In genomic region chr4:176043838-176044588, GRCh38 we compare ENCODE assay signal across 21 cellular contexts. TPM values are rescaled to one million over a fixed set of nuclear protein-coding genes. Genes with fewer than 3 reads are reported as not detected.
DNase-seq lines count a peak whose midpoint lies in the region; ATAC-seq and TF ChIP-seq lines count a peak whose summit lies in the region.
"Had no signal": no experiment of that assay in that cellular context is flagged by ENCODE, and none has a peak within 500 bp of the region (broad histone marks: within the 10 kb centered on the region; RNA-seq: fewer than 3 reads in every experiment).

No MANE protein-coding gene starts in this region.

- peak overlapping the region; percentile 21 for H3K23ac ChIP-seq in neuronal stem cell (ENCODE audit: low read depth, low read length, poor library complexity)

- H2AK5ac ChIP-seq in neuronal stem cell (ENCODE audit: low read depth, low read length), result no peak overlapping the region

- H3K36me3 ChIP-seq in left ventricle myocardium inferior (no peaks in the 10 kb centered on the region), neuronal stem cell (replicated peaks in 1 of 2; ENCODE audit: control insufficient read depth in 2 of 2, insufficient read depth in 2 of 2, low read length in 2 of 2) (no peaks in the 10 kb centered on the region), gastrocnemius medialis (no peaks in the 10 kb centered on the region)
- H3K36me3 ChIP-seq: BE2C, SJSA1 had no signal

- H3K9ac ChIP-seq in neuronal stem cell (ENCODE audit: low read depth, low read length, poor library complexity), result no peak overlapping the region
- H3K9ac ChIP-seq: GM23248 had no signal

- peak overlapping the region; percentile 2 for H3K18ac ChIP-seq in neuronal stem cell (ENCODE audit: low read length)

- no peaks in the 10 kb centered on the region for H3K4me1 ChIP-seq in left ventricle myocardium inferior
- peaks cover 0 to 2% of the 10 kb centered on the region in 2 donors for H3K4me1 ChIP-seq in neuronal stem cell (ENCODE audit: control insufficient read depth in 2 of 2, insufficient read depth in 1 of 2, low read depth in 1 of 2, low read length in 2 of 2)
- no peaks in the 10 kb centered on the region for H3K4me1 ChIP-seq in gastrocnemius medialis
- H3K4me1 ChIP-seq: BE2C, Caco-2, SJSA1 had no signal

- no peak overlapping the region for H4K8ac ChIP-seq in neuronal stem cell (ENCODE audit: low read depth, low read length)

- no peak overlapping the region for H3K4me3 ChIP-seq in left ventricle myocardium inferior
- H3K4me3 ChIP-seq in neuronal stem cell (ENCODE audit: low read length in 2 of 2), result no peak overlapping the region
- no peak overlapping the region for H3K4me3 ChIP-seq in gastrocnemius medialis
- H3K4me3 ChIP-seq: GM23248, SJSA1 had no signal

- H4K91ac ChIP-seq in neuronal stem cell (ENCODE audit: low read depth, low read length, poor library complexity), result no peak overlapping the region

- H3K9me3 ChIP-seq in left ventricle myocardium inferior (replicated peaks) (peaks cover 14% of the 10 kb centered on the region), neuronal stem cell (replicated peaks in 1 of 2; ENCODE audit: control insufficient read depth in 2 of 2, insufficient read depth in 1 of 2, low read depth in 1 of 2, low read length in 2 of 2) (no peaks in the 10 kb centered on the region), gastrocnemius medialis (no peaks in the 10 kb centered on the region)
- H3K9me3 ChIP-seq: BE2C, Caco-2, SJSA1 had no signal

- no peak for TF ChIP-seq CTCF in left ventricle myocardium inferior (IDR thresholded peaks at IDR 0.05; ENCODE audit: borderline replicate concordance)
- no peak for TF ChIP-seq CTCF in gastrocnemius medialis (IDR thresholded peaks at IDR 0.05 in 4 of 5, conservative IDR thresholded peaks at IDR 0.05 in 1 of 5)

- no peak overlapping the region for H2AFZ ChIP-seq in neuronal stem cell (ENCODE audit: low read length)
- H2AFZ ChIP-seq: GM23248 had no signal

- H3K27ac ChIP-seq in left ventricle myocardium inferior (replicated peaks) (no peak overlapping the region), cingulate gyrus (ENCODE audit: low read depth, low read length) (peak overlapping the region; percentile 79), neuronal stem cell (replicated peaks; ENCODE audit: low read length) (no peak overlapping the region), gastrocnemius medialis (no peak overlapping the region)
- H3K27ac ChIP-seq: GM23248, SJSA1 had no signal

- no peak overlapping the region for H2BK15ac ChIP-seq in neuronal stem cell (ENCODE audit: low read length)

- TF ChIP-seq POLR2A in gastrocnemius medialis (IDR thresholded peaks at IDR 0.05), result no peak

- ATAC-seq in left cardiac atrium (peak; percentile 70 to 90), gastrocnemius medialis (no peak), GM18868 (IDR thresholded peaks at IDR 0.05; ENCODE audit: unreplicated experiment) (no peak), left lobe of liver (no peak)
- ATAC-seq: HCT116, Panc1 had no signal

- no peak overlapping the region for H2BK12ac ChIP-seq in neuronal stem cell (ENCODE audit: low read length)

- intact Hi-C loops in left cardiac atrium (cut with DNase I) (no loop called here), left ventricle myocardium inferior (cut with micrococcal nuclease) (no loop called here), gastrocnemius medialis (cut with DNase I; ENCODE audit: low total_unique reads) (no loop called here)

- H3K14ac ChIP-seq in neuronal stem cell (ENCODE audit: low read length), result no peak overlapping the region

- no peaks in the 10 kb centered on the region for H3K79me1 ChIP-seq in neuronal stem cell (ENCODE audit: low read depth, low read length)

- in situ Hi-C loops in gastrocnemius medialis (cut with MboI; ENCODE audit: low sequenced_read_pairs in 4 of 4), result loop anchor here in 2 of 4 donors (25.0 kb wide), 1 partner anchor 293 kb away; no protein-coding TSS in a partner anchor

- H2BK120ac ChIP-seq in neuronal stem cell (ENCODE audit: low read depth, low read length), result no peak overlapping the region

- no peak overlapping the region for H3K4me2 ChIP-seq in neuronal stem cell (ENCODE audit: insufficient read depth, low read length, poor library complexity, severe bottlenecking)

- H2BK5ac ChIP-seq in neuronal stem cell (ENCODE audit: low read length), result no peak overlapping the region

- H3K27me3 ChIP-seq in left ventricle myocardium inferior (ENCODE audit: low read depth) (peaks cover 11% of the 10 kb centered on the region), neuronal stem cell (ENCODE audit: control insufficient read depth in 3 of 3, insufficient read depth in 3 of 3, low read depth in 1 of 3, low read length in 3 of 3) (no peaks in the 10 kb centered on the region), gastrocnemius medialis (no peaks in the 10 kb centered on the region)
- H3K27me3 ChIP-seq: BE2C, SJSA1 had no signal

- DNase-seq in left cardiac atrium, result no peak
- DNase-seq in left ventricle myocardium inferior, result no peak
- no peak for DNase-seq in neuronal stem cell (ENCODE audit: low spot score)
- DNase-seq in gastrocnemius medialis, result no peak
- no peak for DNase-seq in left lobe of liver (ENCODE audit: low spot score)
- no peak for DNase-seq in activated naive CD4-positive, alpha-beta T cell treated with anti-CD3 and anti-CD28 coated beads, Interleukin-2, amount 50 U/mL, for 16 hours
- DNase-seq: BE2C; Caco-2; CD4-positive, alpha-beta T cell; GF-D8; KBM-7; NCI-H1105 treated with DMSO at 0.1 percent for 48 hours; NCI-H187; NCI-H226; NCI-H524 treated with DMSO at 0.1 percent for 48 hours had no signal

- H3K4ac ChIP-seq in neuronal stem cell (ENCODE audit: low read length), result no peak overlapping the region

- WGBS in neuronal stem cell (ENCODE audit: extremely low coverage in 2 of 2, insufficient read length in 2 of 2, insufficient replicate concordance in 1 of 2), 2 donors, result no CpG with 5 or more reads among the region's 9 CpGs

RNA-seq across cellular contexts. Expression of gene WDR17, which starts 21.6 kb away (rescaled TPM):
- total RNA-seq in left cardiac atrium, result 1 to 10 TPM in 1 of 2 donors, under 1 TPM in 1; 0.60 to 1.4 TPM
- total RNA-seq in left ventricle myocardium inferior, result 0.38 TPM
- 2.5 TPM for polyA plus RNA-seq in neuronal stem cell (2013, experiment 1 of 2)
- 2.4 TPM for polyA plus RNA-seq in neuronal stem cell (2013, experiment 2 of 2)
- under 1 TPM; 0.10 to 0.36 (median 0.14) TPM for total RNA-seq in gastrocnemius medialis
- 0.23 TPM for total RNA-seq in left lobe of liver

Comparison
In these comparisons a context has a peak if more than half of its experiments do, and no peak if none do; other contexts are left out.
1. ATAC-seq: peak in left cardiac atrium (2 of 2); none in gastrocnemius medialis (0 of 2), GM18868 (single experiment) and left lobe of liver (single experiment).